ENCODE assay signal across 8 cellular contexts in the genomic region with DNA sequence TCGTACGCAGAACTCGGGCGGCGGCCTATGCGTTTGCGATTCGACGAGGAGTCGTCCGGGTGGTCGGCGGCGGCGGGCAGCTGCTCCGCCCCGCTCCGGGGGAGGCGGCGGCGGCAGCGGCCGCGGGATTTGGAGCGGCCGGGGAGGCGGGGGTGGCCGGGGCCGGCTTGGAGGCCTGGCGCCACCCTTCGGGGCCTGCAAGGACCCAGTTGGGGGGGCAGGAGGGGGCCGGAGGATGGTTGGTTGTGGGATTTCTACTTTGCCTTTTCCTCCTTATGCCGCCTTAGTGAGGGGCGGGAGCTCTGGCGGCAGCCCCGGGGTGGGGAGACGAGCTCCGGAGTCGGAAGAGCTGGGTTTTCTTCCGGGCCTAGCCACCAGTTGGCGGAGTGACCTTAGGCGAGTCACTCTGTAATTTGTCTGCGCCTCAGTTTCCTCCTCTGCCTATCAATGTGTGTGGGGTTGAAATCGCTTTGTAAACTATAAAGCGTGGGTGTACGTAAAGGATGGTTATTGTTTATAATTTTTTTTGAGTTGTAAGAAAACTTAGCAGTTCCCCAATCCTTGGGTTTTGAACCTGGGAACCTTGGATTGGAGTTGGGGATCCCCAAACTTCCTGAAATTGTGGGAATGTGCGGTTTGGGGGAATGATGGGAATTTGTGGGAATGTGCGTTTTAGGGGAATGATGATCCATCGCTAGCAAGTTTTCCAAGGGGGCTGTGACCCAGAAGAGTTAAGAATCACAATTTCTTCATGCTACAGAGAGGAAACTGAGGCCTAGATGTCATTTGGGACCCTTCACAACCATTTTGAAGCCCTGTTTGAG. TPM values are rescaled to one million over a fixed set of nuclear protein-coding genes. Genes with fewer than 3 reads are reported as not detected.
A peak's percentile ranks its signal among the peaks of the same experiment; 100 is the strongest.
DNase-seq lines count a peak whose midpoint lies in the region; ATAC-seq and TF ChIP-seq lines count a peak whose summit lies in the region.

No MANE protein-coding gene starts in this region.

- no peak overlapping the region for H2AFZ ChIP-seq in OCI-LY1 (ENCODE audit: low read length)

- DNase-seq in activated effector memory CD4-positive, alpha-beta T cell treated with anti-CD3 and anti-CD28 coated beads, Interleukin-2, amount 50 U/mL, for 16 hours = peak; percentile 81
- no peak for DNase-seq in activated effector memory CD4-positive, alpha-beta T cell treated with Interleukin-2 at 50 U/mL for 16 hours
- DNase-seq in activated naive CD8-positive, alpha-beta T cell treated with anti-CD3 and anti-CD28 coated beads for 36 hours = no peak
- DNase-seq in left ventricle myocardium superior (no peak), skeletal muscle cell (ENCODE audit: low read depth) (peak; percentile 0), NCI-H1048 (lab: John Stamatoyannopoulos, UW) (no peak)

- H3K79me2 ChIP-seq in OCI-LY1 (ENCODE audit: insufficient read depth, low read length) = peaks cover 29% of the 10 kb centered on the region

- H3K27me3 Mint-ChIP-seq in activated naive CD8-positive, alpha-beta T cell treated with anti-CD3 and anti-CD28 coated beads for 36 hours = no peaks in the 10 kb centered on the region

- H3F3A ChIP-seq in OCI-LY1 (ENCODE audit: insufficient read depth, low read length) = no peaks in the 10 kb centered on the region

- peaks cover 55% of the 10 kb centered on the region for H3K9me3 Mint-ChIP-seq in activated naive CD8-positive, alpha-beta T cell treated with anti-CD3 and anti-CD28 coated beads for 36 hours

- peak overlapping the region; percentile 97 for H3K27ac Mint-ChIP-seq in activated naive CD8-positive, alpha-beta T cell treated with anti-CD3 and anti-CD28 coated beads for 36 hours

- no peaks in the 10 kb centered on the region for H4K20me1 ChIP-seq in OCI-LY1 (ENCODE audit: insufficient read depth, low read length)

- TF ChIP-seq CTCF in OCI-LY1 (IDR thresholded peaks at IDR 0.05; ENCODE audit: low read length) = no peak; the same call in 1 of the 2 replicates

- H3K36me3 Mint-ChIP-seq in activated naive CD8-positive, alpha-beta T cell treated with anti-CD3 and anti-CD28 coated beads for 36 hours = peaks cover 91% of the 10 kb centered on the region

- peak overlapping the region; percentile 82 for H3K4me2 ChIP-seq in OCI-LY1 (ENCODE audit: low read length)

- peaks cover 33% of the 10 kb centered on the region for H3K4me1 Mint-ChIP-seq in activated naive CD8-positive, alpha-beta T cell treated with anti-CD3 and anti-CD28 coated beads for 36 hours

- peak overlapping the region; percentile 85 for H3K4me3 Mint-ChIP-seq in activated naive CD8-positive, alpha-beta T cell treated with anti-CD3 and anti-CD28 coated beads for 36 hours

- H3K4me1 ChIP-seq in OCI-LY1 (ENCODE audit: insufficient read depth, low read length, severe bottlenecking) = peaks cover 17% of the 10 kb centered on the region

- H3K9me3 ChIP-seq in OCI-LY1 (ENCODE audit: low read length) = peaks cover 56% of the 10 kb centered on the region

- H3K36me3 ChIP-seq in OCI-LY1 (ENCODE audit: insufficient read depth, low read length) = peaks cover 78% of the 10 kb centered on the region

- ATAC-seq in HG02884 (IDR thresholded peaks at IDR 0.05; ENCODE audit: unreplicated experiment) = peak; percentile 22
- peak; percentile 53 for ATAC-seq in left ventricle myocardium superior

- intact Hi-C loops in left ventricle myocardium superior (cut with micrococcal nuclease) = no loop called here

- no peaks in the 10 kb centered on the region for H3K9me2 ChIP-seq in OCI-LY1 (ENCODE audit: low read depth, low read length)

- peak overlapping the region; percentile 73 for H3K9ac ChIP-seq in OCI-LY1 (ENCODE audit: low read length)

- no peaks in the 10 kb centered on the region for H3K27me3 ChIP-seq in OCI-LY1 (ENCODE audit: insufficient read depth, low read length)

- H3K4me3 ChIP-seq in OCI-LY1 (ENCODE audit: low read depth, low read length, poor library complexity, severe bottlenecking) (peak overlapping the region; percentile 75), skeletal muscle cell (ENCODE audit: low read depth, low read length) (peak overlapping the region; percentile 74)

- H3K27ac ChIP-seq in OCI-LY1 (ENCODE audit: low read depth, low read length, poor library complexity, severe bottlenecking) = peak overlapping the region; percentile 72

RNA-seq across cellular contexts. Expression of a gene that starts 0.7 kb away (rescaled TPM):
- 10 to 100 TPM; 45.6 to 47.4 TPM for total RNA-seq in activated naive CD8-positive, alpha-beta T cell treated with anti-CD3 and anti-CD28 coated beads for 36 hours
- 32.7 TPM for total RNA-seq in left ventricle myocardium superior

RNA-seq across cellular contexts. Expression of a gene that starts 1.2 kb away (rescaled TPM):
- 10 to 100 TPM; 24.9 to 25.7 TPM for total RNA-seq in activated naive CD8-positive, alpha-beta T cell treated with anti-CD3 and anti-CD28 coated beads for 36 hours
- total RNA-seq in left ventricle myocardium superior = 18.8 TPM

Comparison
In these comparisons a context has a peak if more than half of its experiments do, and no peak if none do; other contexts are left out.
1. DNase-seq: peak in activated effector memory CD4-positive, alpha-beta T cell treated with anti-CD3 and anti-CD28 coated beads, Interleukin-2, amount 50 U/mL, for 16 hours (single experiment) and skeletal muscle cell (single experiment); none in activated effector memory CD4-positive, alpha-beta T cell treated with Interleukin-2 at 50 U/mL for 16 hours (single experiment), activated naive CD8-positive, alpha-beta T cell treated with anti-CD3 and anti-CD28 coated beads for 36 hours (single experiment), left ventricle myocardium superior (single experiment) and NCI-H1048 (single experiment).